In the genomic region with DNA sequence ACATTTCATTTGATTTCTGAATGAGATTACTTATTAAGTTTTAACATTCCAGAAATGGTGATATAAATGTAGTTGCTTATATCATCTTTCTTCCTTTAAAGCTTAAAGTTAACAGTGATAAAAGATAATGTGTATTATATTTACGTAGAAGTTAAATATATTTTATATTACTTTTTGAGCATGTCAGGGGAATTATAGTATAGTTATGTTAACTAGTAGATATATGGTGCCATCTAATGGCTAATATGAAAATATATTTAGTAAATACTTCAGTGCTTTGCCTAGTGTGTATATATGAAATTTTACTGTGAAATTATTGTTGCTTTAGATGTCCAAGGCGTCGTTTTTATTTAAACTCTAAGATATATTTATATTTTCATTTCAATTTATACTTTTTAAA, we compare ENCODE assay signal across 2 cellular contexts.
TF ChIP-seq lines count a peak whose summit lies in the region.

No MANE protein-coding gene starts in this region.

TF ChIP-seq in Ishikawa, 13 proteins besides CTCF, POLR2A, EP300 and RAD21 (continued from another document):
- TF ChIP-seq, protein P1, sequence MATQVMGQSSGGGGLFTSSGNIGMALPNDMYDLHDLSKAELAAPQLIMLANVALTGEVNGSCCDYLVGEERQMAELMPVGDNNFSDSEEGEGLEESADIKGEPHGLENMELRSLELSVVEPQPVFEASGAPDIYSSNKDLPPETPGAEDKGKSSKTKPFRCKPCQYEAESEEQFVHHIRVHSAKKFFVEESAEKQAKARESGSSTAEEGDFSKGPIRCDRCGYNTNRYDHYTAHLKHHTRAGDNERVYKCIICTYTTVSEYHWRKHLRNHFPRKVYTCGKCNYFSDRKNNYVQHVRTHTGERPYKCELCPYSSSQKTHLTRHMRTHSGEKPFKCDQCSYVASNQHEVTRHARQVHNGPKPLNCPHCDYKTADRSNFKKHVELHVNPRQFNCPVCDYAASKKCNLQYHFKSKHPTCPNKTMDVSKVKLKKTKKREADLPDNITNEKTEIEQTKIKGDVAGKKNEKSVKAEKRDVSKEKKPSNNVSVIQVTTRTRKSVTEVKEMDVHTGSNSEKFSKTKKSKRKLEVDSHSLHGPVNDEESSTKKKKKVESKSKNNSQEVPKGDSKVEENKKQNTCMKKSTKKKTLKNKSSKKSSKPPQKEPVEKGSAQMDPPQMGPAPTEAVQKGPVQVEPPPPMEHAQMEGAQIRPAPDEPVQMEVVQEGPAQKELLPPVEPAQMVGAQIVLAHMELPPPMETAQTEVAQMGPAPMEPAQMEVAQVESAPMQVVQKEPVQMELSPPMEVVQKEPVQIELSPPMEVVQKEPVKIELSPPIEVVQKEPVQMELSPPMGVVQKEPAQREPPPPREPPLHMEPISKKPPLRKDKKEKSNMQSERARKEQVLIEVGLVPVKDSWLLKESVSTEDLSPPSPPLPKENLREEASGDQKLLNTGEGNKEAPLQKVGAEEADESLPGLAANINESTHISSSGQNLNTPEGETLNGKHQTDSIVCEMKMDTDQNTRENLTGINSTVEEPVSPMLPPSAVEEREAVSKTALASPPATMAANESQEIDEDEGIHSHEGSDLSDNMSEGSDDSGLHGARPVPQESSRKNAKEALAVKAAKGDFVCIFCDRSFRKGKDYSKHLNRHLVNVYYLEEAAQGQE (IDR thresholded peaks at IDR 0.05; ENCODE audit: low read depth): no peak
- TF ChIP-seq NFIC (IDR thresholded peaks at IDR 0.05) (no peak), TAF1 (IDR thresholded peaks at IDR 0.05; ENCODE audit: low read depth) (no peak)

TF ChIP-seq in SK-N-SH, 30 proteins besides CTCF, POLR2A, EP300 and RAD21 (continued from another document):
- TF ChIP-seq, protein P2, sequence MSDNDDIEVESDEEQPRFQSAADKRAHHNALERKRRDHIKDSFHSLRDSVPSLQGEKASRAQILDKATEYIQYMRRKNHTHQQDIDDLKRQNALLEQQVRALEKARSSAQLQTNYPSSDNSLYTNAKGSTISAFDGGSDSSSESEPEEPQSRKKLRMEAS (IDR thresholded peaks at IDR 0.05; ENCODE audit: low read depth): no peak
- TF ChIP-seq MXI1 (IDR thresholded peaks at IDR 0.05; ENCODE audit: low read depth, low read length) (no peak), NFIC (IDR thresholded peaks at IDR 0.05; ENCODE audit: borderline replicate concordance) (no peak), EZH2phosphoT487 (IDR thresholded peaks at IDR 0.05; ENCODE audit: borderline replicate concordance, low read depth) (no peak)
